In genomic region chr2:202609381-202610145, GRCh38 we compare ENCODE assay signal across 10 cellular contexts. TPM values are rescaled to one million over a fixed set of nuclear protein-coding genes. Genes with fewer than 3 reads are reported as not detected.
A peak's percentile ranks its signal among the peaks of the same experiment; 100 is the strongest.
DNase-seq lines count a peak whose midpoint lies in the region; ATAC-seq and TF ChIP-seq lines count a peak whose summit lies in the region.
"Had no signal": no experiment of that assay in that cellular context is flagged by ENCODE, and none has a peak within 500 bp of the region (broad histone marks: within the 10 kb centered on the region; RNA-seq: fewer than 3 reads in every experiment).

No MANE protein-coding gene starts in this region.

- CTCF ChIA-PET in GM10248 (lab: Yijun Ruan, JAX) (interaction anchor here (1.0 to 3.0 kb wide), 4 partner anchors 8 to 25 kb away, joined by 3 to 10 read pairs (median 6); partner anchors contain the start of gene FAM117B), SK-N-SH (lab: Yijun Ruan, JAX) (interaction anchor here (1.6 kb wide), 1 partner anchor 20 kb away, joined by 4 read pairs; no protein-coding TSS in a partner anchor)

- no peak overlapping the region for H3K4me2 ChIP-seq in SK-N-SH

- TF ChIP-seq CTCF in GM10248 (IDR thresholded peaks at IDR 0.05; ENCODE audit: control extremely low read depth, extremely low read depth, low read depth, missing control alignments), result no peak
- TF ChIP-seq CTCF in GM20000 (IDR thresholded peaks at IDR 0.05; ENCODE audit: extremely low read depth, missing control alignments), result no peak
- TF ChIP-seq CTCF in foreskin keratinocyte (conservative IDR thresholded peaks at IDR 0.05), result no peak
- no peak for TF ChIP-seq CTCF in SK-N-SH (IDR thresholded peaks at IDR 0.05)

- WGBS in SK-N-SH (ENCODE audit: low lambda C conversion rate), result 85% methylated on average over 3 of the region's 3 CpGs

- H3K27me3 ChIP-seq in foreskin keratinocyte (no peaks in the 10 kb centered on the region), SK-N-SH (ENCODE audit: insufficient read depth) (no peaks in the 10 kb centered on the region)
- H3K27me3 ChIP-seq: pancreas had no signal

- no peaks in the 10 kb centered on the region for H3K9me2 ChIP-seq in SK-N-SH

- no peaks in the 10 kb centered on the region for H4K20me1 ChIP-seq in SK-N-SH (ENCODE audit: insufficient read depth)

- POLR2A ChIA-PET in GM10248 (lab: Yijun Ruan, JAX), result no interaction called here
- POLR2A ChIA-PET in SK-N-SH (lab: Yijun Ruan, JAX), result no interaction called here

- peak; percentile 94 for ATAC-seq in HG03460 (IDR thresholded peaks at IDR 0.05; ENCODE audit: unreplicated experiment)
- peak; percentile 93 for ATAC-seq in foreskin keratinocyte

- H3K79me2 ChIP-seq in SK-N-SH (ENCODE audit: insufficient read depth), result no peaks in the 10 kb centered on the region

- H3K4me3 ChIP-seq in SK-N-SH (ENCODE audit: low read depth in 2 of 2, low read length in 1 of 2), result no peak overlapping the region
- H3K4me3 ChIP-seq: pancreas had no signal

- no peaks in the 10 kb centered on the region for H3F3A ChIP-seq in SK-N-SH (replicated peaks; ENCODE audit: insufficient read depth)

- H3K9ac ChIP-seq in SK-N-SH, result no peak overlapping the region

- H3K36me3 ChIP-seq in SK-N-SH (replicated peaks in 1 of 2; ENCODE audit: control insufficient read depth in 1 of 2, insufficient read depth in 2 of 2, low read length in 1 of 2), result no peaks in the 10 kb centered on the region
- H3K36me3 ChIP-seq: pancreas had no signal

- H2AFZ ChIP-seq in SK-N-SH (ENCODE audit: low read depth), result no peak overlapping the region

- peak; percentile 64 for DNase-seq in GM10248 (ENCODE audit: extremely low spot score)
- peak; percentile 59 for DNase-seq in GM20000 (ENCODE audit: low spot score)
- peak; percentile 53 to 79 for DNase-seq in foreskin keratinocyte
- no peak for DNase-seq in C1 segment of cervical spinal cord (lab: John Stamatoyannopoulos, UW)
- no peak for DNase-seq in SK-N-SH
- no peak for DNase-seq in stimulated activated CD4-positive, alpha-beta T cell treated with anti-CD3 and anti-CD28 coated beads, Interleukin-2, amount 100 ng/mL, for 24 hours
- no peak for DNase-seq in substantia nigra (lab: John Stamatoyannopoulos, UW)
- DNase-seq: activated naive CD8-positive, alpha-beta T cell treated with anti-CD3 and anti-CD28 coated beads, Interleukin-2, amount 10 ng/mL, durations not matched to agents 7 days and 5 days; pancreas had no signal

- no peaks in the 10 kb centered on the region for H3K9me3 ChIP-seq in SK-N-SH
- H3K9me3 ChIP-seq: pancreas had no signal

- peaks cover 4% of the 10 kb centered on the region for H3K4me1 ChIP-seq in foreskin keratinocyte
- no peaks in the 10 kb centered on the region for H3K4me1 ChIP-seq in SK-N-SH (ENCODE audit: control insufficient read depth in 1 of 2, insufficient read depth in 2 of 2, low read depth in 1 of 2, low read length in 1 of 2)
- H3K4me1 ChIP-seq: pancreas had no signal

- no peak overlapping the region for H3K27ac ChIP-seq in foreskin keratinocyte
- no peak overlapping the region for H3K27ac ChIP-seq in SK-N-SH (ENCODE audit: low read depth in 2 of 2, low read length in 1 of 2)
- H3K27ac ChIP-seq in substantia nigra (ENCODE audit: low read depth, low read length, poor library complexity, severe bottlenecking), result no peak overlapping the region
- H3K27ac ChIP-seq: pancreas had no signal

- TF ChIP-seq RAD21 in SK-N-SH (IDR thresholded peaks at IDR 0.05; ENCODE audit: low read length), result no peak

- no peak for TF ChIP-seq EP300 in SK-N-SH (IDR thresholded peaks at IDR 0.05; ENCODE audit: borderline replicate concordance in 1 of 2, low read depth in 1 of 2, low read length in 1 of 2)

TF ChIP-seq in SK-N-SH, 30 proteins besides CTCF, POLR2A, EP300 and RAD21:
- TF ChIP-seq USF1 (IDR thresholded peaks at IDR 0.05; ENCODE audit: borderline replicate concordance, low read depth), result no peak
- TF ChIP-seq CHD2 (IDR thresholded peaks at IDR 0.05; ENCODE audit: low read length, partially characterized antibody), result no peak
- no peak for TF ChIP-seq USF2 (IDR thresholded peaks at IDR 0.05; ENCODE audit: borderline replicate concordance, low read depth, low read length)
- TF ChIP-seq GATA2 (CRISPR knock-in tag; IDR thresholded peaks at IDR 0.05), result no peak
- no peak for TF ChIP-seq RCOR1 (IDR thresholded peaks at IDR 0.05; ENCODE audit: low read length)
- no peak for TF ChIP-seq MEF2A (IDR thresholded peaks at IDR 0.05; ENCODE audit: borderline replicate concordance, low read depth)
- TF ChIP-seq TCF12 (IDR thresholded peaks at IDR 0.05), result no peak
- no peak for TF ChIP-seq MAX (IDR thresholded peaks at IDR 0.05; ENCODE audit: low read depth)
- no peak for TF ChIP-seq YY1 (IDR thresholded peaks at IDR 0.05; ENCODE audit: low read depth)
- TF ChIP-seq REST (IDR thresholded peaks at IDR 0.05; ENCODE audit: low read depth, low read length), result no peak
- TF ChIP-seq GABPA (IDR thresholded peaks at IDR 0.05; ENCODE audit: low read depth), result no peak

RNA-seq across cellular contexts. Expression of gene FAM117B, which starts 25.2 kb away (rescaled TPM):
- total RNA-seq in foreskin keratinocyte, result 2.6 and 3.0 TPM in 2 replicates
- polyA plus RNA-seq in foreskin keratinocyte (0.75 and 0.78 TPM in 2 replicates), SK-N-SH (2012; rRNA removed) (0.90 and 1.0 TPM in 2 replicates)
- 1.7 and 1.9 TPM in 2 replicates for polyA plus RNA-seq in SK-N-SH (2012; cell fraction: cytosol; rRNA removed)
- polyA plus RNA-seq in SK-N-SH (2012; cell fraction: nucleus; rRNA removed), result 1.1 and 1.3 TPM in 2 replicates

Comparison
In these comparisons a context has a peak if more than half of its experiments do, and no peak if none do; other contexts are left out.
1. DNase-seq: peak in GM10248 (single experiment), GM20000 (single experiment) and foreskin keratinocyte (2 of 2); none in C1 segment of cervical spinal cord (0 of 14), SK-N-SH (single experiment), stimulated activated CD4-positive, alpha-beta T cell treated with anti-CD3 and anti-CD28 coated beads, Interleukin-2, amount 100 ng/mL, for 24 hours (0 of 2) and substantia nigra (0 of 49).